In genomic region chr12:17540921-17541320, GRCh38 we compare ENCODE assay signal across 34 cellular contexts.
"Had no signal": no experiment of that assay in that cellular context is flagged by ENCODE, and none has a peak within 500 bp of the region (broad histone marks: within the 10 kb centered on the region; RNA-seq: fewer than 3 reads in every experiment).

No MANE protein-coding gene starts in this region.

- H3K36me3 ChIP-seq: MG63 had no signal

- H3K4me2 ChIP-seq: KMS-11 had no signal

- H3K9ac ChIP-seq: KMS-11 had no signal

- H3K4me3 ChIP-seq: MG63 had no signal

- H3K27me3 ChIP-seq: MG63 had no signal

- H3K27ac ChIP-seq: KMS-11 had no signal

- DNase-seq: Karpas-422, Kasumi-1, MG63, MM.1S, MV-4-11, NCI-H1048, NCI-H1092, NCI-H1092 treated with DMSO at 0.1 percent for 48 hours, NCI-H1105, NCI-H1105 treated with DMSO at 0.1 percent for 48 hours, NCI-H1417, NCI-H1417 treated with DMSO at 0.1 percent for 48 hours, NCI-H1436, NCI-H1436 treated with DMSO at 0.1 percent for 48 hours, NCI-H146, NCI-H1694, NCI-H187, NCI-H187 treated with DMSO at 0.1 percent for 48 hours, NCI-H1930, NCI-H2029, NCI-H2029 treated with DMSO at 0.1 percent for 48 hours, NCI-H2081, NCI-H2081 treated with DMSO at 0.1 percent for 48 hours, NCI-H2107, NCI-H2171, NCI-H2171 treated with DMSO at 0.1 percent for 48 hours, NCI-H2227 treated with DMSO at 0.1 percent for 48 hours, NCI-H226, NCI-H345, NCI-H446, NCI-H446 treated with DMSO at 0.1 percent for 48 hours, NCI-H510A, NCI-H510A treated with DMSO at 0.1 percent for 48 hours had no signal
